In the genomic region with DNA sequence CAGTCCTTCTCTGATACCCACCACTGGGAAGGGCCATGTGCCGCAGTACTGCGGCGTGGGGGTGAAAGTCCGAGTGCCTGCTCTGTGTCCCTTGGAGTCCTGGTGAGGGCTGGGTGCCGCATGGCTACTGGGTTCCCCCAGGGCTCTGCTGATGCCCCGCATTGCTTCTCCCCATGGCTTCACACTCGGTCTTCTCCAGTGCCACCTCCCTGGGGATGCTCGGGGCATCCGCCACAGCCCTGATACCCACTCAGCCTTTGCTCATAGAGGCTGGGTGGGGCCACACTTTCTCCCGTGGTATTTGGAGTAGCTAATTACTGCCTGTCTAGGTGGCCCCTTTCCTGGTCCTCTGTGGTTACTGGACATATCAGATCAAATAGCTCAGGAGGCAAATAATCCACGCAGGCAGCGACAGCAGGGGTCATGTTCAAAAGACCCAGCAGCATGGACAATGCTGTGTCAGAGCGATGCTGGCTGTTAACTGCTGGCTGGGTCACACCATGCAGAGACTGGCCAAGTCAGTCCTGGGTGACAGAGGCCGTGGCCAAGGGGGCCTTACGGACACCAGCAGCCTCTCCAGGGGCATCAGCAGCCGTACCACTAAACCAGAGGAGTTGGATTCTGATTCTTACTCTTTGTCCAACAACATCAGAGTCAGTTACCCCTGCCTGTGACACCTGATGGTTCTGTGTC, we compare ENCODE assay signal across 16 cellular contexts.
DNase-seq lines count a peak whose midpoint lies in the region; TF ChIP-seq lines count a peak whose summit lies in the region.
"Had no signal": no experiment of that assay in that cellular context is flagged by ENCODE, and none has a peak within 500 bp of the region (broad histone marks: within the 10 kb centered on the region; RNA-seq: fewer than 3 reads in every experiment).

No MANE protein-coding gene starts in this region.

- H3K36me3 ChIP-seq in neuronal stem cell (replicated peaks in 1 of 2; ENCODE audit: control insufficient read depth in 2 of 2, insufficient read depth in 2 of 2, low read length in 2 of 2) (no peaks in the 10 kb centered on the region), tibial artery (no peaks in the 10 kb centered on the region)
- H3K36me3 ChIP-seq: BE2C had no signal

- H2BK5ac ChIP-seq in neuronal stem cell (ENCODE audit: low read length), result no peak overlapping the region

- H3K27ac ChIP-seq in neuronal stem cell (replicated peaks; ENCODE audit: low read length) (no peak overlapping the region), tibial artery (no peak overlapping the region)

- H4K8ac ChIP-seq in neuronal stem cell (ENCODE audit: low read depth, low read length), result no peak overlapping the region

- intact Hi-C loops in tibial artery (cut with DNase I; ENCODE audit: low total_unique reads), result no loop called here

- no peak overlapping the region for H2AK5ac ChIP-seq in neuronal stem cell (ENCODE audit: low read depth, low read length)

- H3K4me1 ChIP-seq in neuronal stem cell (ENCODE audit: control insufficient read depth in 2 of 2, insufficient read depth in 1 of 2, low read depth in 1 of 2, low read length in 2 of 2) (no peaks in the 10 kb centered on the region), tibial artery (no peaks in the 10 kb centered on the region)
- H3K4me1 ChIP-seq: BE2C had no signal

- H3K79me1 ChIP-seq in neuronal stem cell (ENCODE audit: low read depth, low read length), result no peaks in the 10 kb centered on the region

- no peak overlapping the region for H2BK15ac ChIP-seq in neuronal stem cell (ENCODE audit: low read length)

- no peak overlapping the region for H3K23ac ChIP-seq in neuronal stem cell (ENCODE audit: low read depth, low read length, poor library complexity)

- peaks cover 0 to 27% (median 0%) of the 10 kb centered on the region in 3 experiments for H3K27me3 ChIP-seq in neuronal stem cell (ENCODE audit: control insufficient read depth in 3 of 3, insufficient read depth in 3 of 3, low read depth in 1 of 3, low read length in 3 of 3)
- H3K27me3 ChIP-seq in tibial artery, result no peaks in the 10 kb centered on the region

- no peak overlapping the region for H3K18ac ChIP-seq in neuronal stem cell (ENCODE audit: low read length)

- no peak overlapping the region for H3K9ac ChIP-seq in neuronal stem cell (ENCODE audit: low read depth, low read length, poor library complexity)

- peak overlapping the region; percentile 11 for H3K14ac ChIP-seq in neuronal stem cell (ENCODE audit: low read length)

- no peak overlapping the region for H4K91ac ChIP-seq in neuronal stem cell (ENCODE audit: low read depth, low read length, poor library complexity)

- no peak overlapping the region for H3K4me3 ChIP-seq in neuronal stem cell (ENCODE audit: low read length in 2 of 2)
- H3K4me3 ChIP-seq in tibial artery, result no peak overlapping the region

- no peak overlapping the region for H3K4me2 ChIP-seq in neuronal stem cell (ENCODE audit: insufficient read depth, low read length, poor library complexity, severe bottlenecking)

- H2BK12ac ChIP-seq in neuronal stem cell (ENCODE audit: low read length), result no peak overlapping the region

- no peak overlapping the region for H3K4ac ChIP-seq in neuronal stem cell (ENCODE audit: low read length)

- H2AFZ ChIP-seq in neuronal stem cell (ENCODE audit: low read length), result no peak overlapping the region

- no peak overlapping the region for H2BK120ac ChIP-seq in neuronal stem cell (ENCODE audit: low read depth, low read length)

- no peak for TF ChIP-seq CTCF in tibial artery (IDR thresholded peaks at IDR 0.05)

- H3K9me3 ChIP-seq in neuronal stem cell (replicated peaks in 1 of 2; ENCODE audit: control insufficient read depth in 2 of 2, insufficient read depth in 1 of 2, low read depth in 1 of 2, low read length in 2 of 2), result no peaks in the 10 kb centered on the region
- H3K9me3 ChIP-seq in tibial artery, result no peaks in the 10 kb centered on the region
- H3K9me3 ChIP-seq: BE2C had no signal

- DNase-seq in activated effector memory CD4-positive, alpha-beta T cell treated with anti-CD3 and anti-CD28 coated beads, Interleukin-2, amount 50 U/mL, for 16 hours, result peak; percentile 22
- DNase-seq in activated effector memory CD4-positive, alpha-beta T cell treated with Interleukin-2 at 50 U/mL for 16 hours, result no peak
- peak; percentile 44 for DNase-seq in ecto neural progenitor cell (ENCODE audit: low spot score)
- no peak for DNase-seq in neuronal stem cell (ENCODE audit: low spot score)
- DNase-seq in tibial artery, result peak; percentile 16 to 54
- DNase-seq in midbrain (lab: John Stamatoyannopoulos, UW), result no peak
- DNase-seq in activated CD4-positive, alpha-beta T cell treated with anti-CD3 and anti-CD28 coated beads, Interleukin-2, amount 50 U/mL, for 48 hours, result no peak
- no peak for DNase-seq in Ammon's horn (ENCODE audit: low spot score)
- DNase-seq: BE2C; Calu3; CD8-positive, alpha-beta T cell; GF-D8; HCEC 1CT; NCI-H1105; NCI-H2081 treated with DMSO at 0.1 percent for 48 hours; SHP77 treated with DMSO at 0.1 percent for 48 hours had no signal

- no CpG with 5 or more reads among the region's 16 CpGs for WGBS in neuronal stem cell (ENCODE audit: extremely low coverage in 2 of 2, insufficient read length in 2 of 2, insufficient replicate concordance in 1 of 2), 2 donors

Comparison
In these comparisons a context has a peak if more than half of its experiments do, and no peak if none do; other contexts are left out.
1. DNase-seq: peak in activated effector memory CD4-positive, alpha-beta T cell treated with anti-CD3 and anti-CD28 coated beads, Interleukin-2, amount 50 U/mL, for 16 hours (single experiment), ecto neural progenitor cell (single experiment) and tibial artery (2 of 2); none in activated effector memory CD4-positive, alpha-beta T cell treated with Interleukin-2 at 50 U/mL for 16 hours (single experiment), neuronal stem cell (single experiment), midbrain (single experiment), activated CD4-positive, alpha-beta T cell treated with anti-CD3 and anti-CD28 coated beads, Interleukin-2, amount 50 U/mL, for 48 hours (0 of 2) and Ammon's horn (single experiment).